15 cellular contexts compared by ENCODE assay signal in the genomic region with DNA sequence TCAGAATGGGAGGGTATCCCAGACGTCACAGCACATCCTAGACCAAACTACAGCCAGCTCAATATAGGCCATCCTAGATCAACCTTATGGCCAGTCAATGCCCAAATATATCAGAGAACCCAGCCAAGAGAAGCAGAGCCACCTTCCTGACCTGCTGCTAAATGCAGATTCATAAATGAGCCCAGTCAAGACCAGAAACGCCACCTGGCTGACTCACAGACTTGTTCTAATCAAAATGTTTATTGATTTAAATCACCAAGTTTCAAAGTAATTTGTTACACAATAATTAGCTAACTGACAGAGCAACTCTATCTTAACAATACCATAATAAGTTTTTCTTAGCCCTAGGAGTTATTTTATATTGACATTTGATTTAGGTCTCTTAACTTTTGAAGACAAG.
"Had no signal": no experiment of that assay in that cellular context is flagged by ENCODE, and none has a peak within 500 bp of the region (broad histone marks: within the 10 kb centered on the region; RNA-seq: fewer than 3 reads in every experiment).

No MANE protein-coding gene starts in this region.

- H3K27me3 Mint-ChIP-seq: activated CD4-positive, alpha-beta T cell treated with anti-CD3 and anti-CD28 coated beads, Interleukin-2, amount 10 ng/mL, durations not matched to agents 7 days and 5 days had no signal

- H3K36me3 ChIP-seq: breast epithelium, thyroid gland, vagina had no signal

- ATAC-seq: activated naive CD4-positive, alpha-beta T cell treated with anti-CD3 and anti-CD28 coated beads, Interleukin-2, amount 50 U/mL, for 72 hours; left colon; mucosa of descending colon had no signal

- H3K27ac Mint-ChIP-seq: activated CD4-positive, alpha-beta T cell treated with anti-CD3 and anti-CD28 coated beads, Interleukin-2, amount 10 ng/mL, durations not matched to agents 7 days and 5 days; activated naive CD4-positive, alpha-beta T cell treated with anti-CD3 and anti-CD28 coated beads, Interleukin-2, amount 50 U/mL, for 72 hours; T-helper 1 cell treated with Interleukin-12 subunit alpha and Interleukin-12 subunit beta and Interleukin-4 antibody, amounts not matched to agents 30 μg/mL and 1 μg/mL, for 36 hours had no signal

- H3K4me3 Mint-ChIP-seq: activated CD4-positive, alpha-beta T cell treated with anti-CD3 and anti-CD28 coated beads, Interleukin-2, amount 10 ng/mL, durations not matched to agents 7 days and 5 days; T-helper 1 cell treated with Interleukin-12 subunit alpha and Interleukin-12 subunit beta and Interleukin-4 antibody, amounts not matched to agents 30 μg/mL and 1 μg/mL, for 36 hours had no signal

- H3K27ac ChIP-seq: breast epithelium, thyroid gland, vagina had no signal

- FAIRE-seq: colon had no signal

- H3K27me3 ChIP-seq: breast epithelium, thyroid gland, vagina had no signal

- H3K4me1 ChIP-seq: breast epithelium had no signal

- H3K4me3 ChIP-seq: breast epithelium, mucosa of descending colon, thyroid gland, vagina had no signal

- H3K9me3 ChIP-seq: mucosa of descending colon, thyroid gland, vagina had no signal

- DNase-seq: activated CD4-positive, alpha-beta T cell treated with anti-CD3 and anti-CD28 coated beads, Interleukin-2, amount 10 ng/mL, durations not matched to agents 7 days and 5 days; activated CD4-positive, CD25-positive, alpha-beta regulatory T cell; activated T-cell treated with anti-CD3 and anti-CD28 coated beads for 4 hours; anterior cingulate cortex; foreskin melanocyte; head of caudate nucleus; left colon; mucosa of descending colon; stimulated activated CD4-positive, alpha-beta T cell treated with anti-CD3 and anti-CD28 coated beads, Interleukin-4, amount 100 ng/mL, for 24 hours; thyroid gland had no signal
